2 cellular contexts compared by ENCODE assay signal in the genomic region with DNA sequence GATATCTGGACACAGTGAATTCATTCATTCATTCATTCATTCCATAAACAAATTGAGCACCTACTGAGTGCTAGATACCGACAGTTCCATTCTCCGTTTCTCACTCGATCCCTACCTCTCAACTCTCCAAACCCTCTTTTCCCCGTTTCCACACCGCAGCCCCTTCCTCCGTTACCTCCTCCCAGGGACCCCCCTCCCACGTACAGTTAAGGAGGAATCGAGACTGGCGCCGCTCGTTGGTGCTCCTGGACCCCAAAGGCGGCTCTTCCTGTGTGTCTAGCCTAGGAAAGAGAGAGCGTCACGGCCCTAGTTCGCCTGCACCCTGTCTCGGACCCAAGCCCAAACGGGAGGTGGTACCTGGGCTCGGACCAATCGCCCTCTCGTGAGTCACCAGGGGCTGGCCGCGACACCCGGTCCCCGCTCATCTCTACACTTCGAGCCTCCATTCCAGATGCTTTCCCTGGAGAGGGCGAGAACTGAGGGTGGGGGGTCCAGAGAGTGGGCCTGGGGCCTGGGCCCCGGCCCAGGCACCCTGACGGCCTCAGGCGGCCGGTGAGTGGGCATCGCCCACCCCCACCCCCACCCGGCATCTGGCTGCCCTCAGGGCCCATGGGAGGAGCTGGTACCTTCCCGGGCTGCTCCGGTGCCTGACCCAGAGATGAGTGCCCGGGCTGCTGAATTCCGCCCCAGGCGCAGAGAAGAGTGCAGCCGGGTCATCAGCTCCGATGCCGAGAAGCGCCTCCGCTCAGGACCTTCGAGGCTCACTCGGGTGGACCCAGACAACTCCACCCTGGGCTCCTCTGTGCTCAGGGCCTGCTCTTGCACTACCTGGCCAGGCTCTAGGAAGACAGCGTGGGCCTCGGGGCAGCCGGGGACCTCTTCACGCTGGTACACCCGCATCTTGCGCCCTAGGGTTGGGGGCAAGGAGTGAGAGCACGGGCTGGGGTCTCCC.
TF ChIP-seq lines count a peak whose summit lies in the region.

No MANE protein-coding gene starts in this region.

TF ChIP-seq in GM12878, 131 proteins besides CTCF, POLR2A, EP300 and RAD21:
- TF ChIP-seq, protein P1, sequence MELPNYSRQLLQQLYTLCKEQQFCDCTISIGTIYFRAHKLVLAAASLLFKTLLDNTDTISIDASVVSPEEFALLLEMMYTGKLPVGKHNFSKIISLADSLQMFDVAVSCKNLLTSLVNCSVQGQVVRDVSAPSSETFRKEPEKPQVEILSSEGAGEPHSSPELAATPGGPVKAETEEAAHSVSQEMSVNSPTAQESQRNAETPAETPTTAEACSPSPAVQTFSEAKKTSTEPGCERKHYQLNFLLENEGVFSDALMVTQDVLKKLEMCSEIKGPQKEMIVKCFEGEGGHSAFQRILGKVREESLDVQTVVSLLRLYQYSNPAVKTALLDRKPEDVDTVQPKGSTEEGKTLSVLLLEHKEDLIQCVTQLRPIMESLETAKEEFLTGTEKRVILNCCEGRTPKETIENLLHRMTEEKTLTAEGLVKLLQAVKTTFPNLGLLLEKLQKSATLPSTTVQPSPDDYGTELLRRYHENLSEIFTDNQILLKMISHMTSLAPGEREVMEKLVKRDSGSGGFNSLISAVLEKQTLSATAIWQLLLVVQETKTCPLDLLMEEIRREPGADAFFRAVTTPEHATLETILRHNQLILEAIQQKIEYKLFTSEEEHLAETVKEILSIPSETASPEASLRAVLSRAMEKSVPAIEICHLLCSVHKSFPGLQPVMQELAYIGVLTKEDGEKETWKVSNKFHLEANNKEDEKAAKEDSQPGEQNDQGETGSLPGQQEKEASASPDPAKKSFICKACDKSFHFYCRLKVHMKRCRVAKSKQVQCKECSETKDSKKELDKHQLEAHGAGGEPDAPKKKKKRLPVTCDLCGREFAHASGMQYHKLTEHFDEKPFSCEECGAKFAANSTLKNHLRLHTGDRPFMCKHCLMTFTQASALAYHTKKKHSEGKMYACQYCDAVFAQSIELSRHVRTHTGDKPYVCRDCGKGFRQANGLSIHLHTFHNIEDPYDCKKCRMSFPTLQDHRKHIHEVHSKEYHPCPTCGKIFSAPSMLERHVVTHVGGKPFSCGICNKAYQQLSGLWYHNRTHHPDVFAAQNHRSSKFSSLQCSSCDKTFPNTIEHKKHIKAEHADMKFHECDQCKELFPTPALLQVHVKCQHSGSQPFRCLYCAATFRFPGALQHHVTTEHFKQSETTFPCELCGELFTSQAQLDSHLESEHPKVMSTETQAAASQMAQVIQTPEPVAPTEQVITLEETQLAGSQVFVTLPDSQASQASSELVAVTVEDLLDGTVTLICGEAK (IDR thresholded peaks at IDR 0.05; ENCODE audit: borderline replicate concordance), result peak; percentile 19; the same call in 1 of the 2 replicates
- TF ChIP-seq HDGF (IDR thresholded peaks at IDR 0.05) (0 out of 2 replicates have a peak, but pooled peaks have one; percentile 21), IRF4 (IDR thresholded peaks at IDR 0.05; ENCODE audit: low read depth, low read length) (no peak)

TF ChIP-seq in HEK293T, 16 proteins besides CTCF, POLR2A, EP300 and RAD21:
- TF ChIP-seq FOXK2 (IDR thresholded peaks at IDR 0.05) (no peak), ELF4 (IDR thresholded peaks at IDR 0.05) (no peak), TARDBP (IDR thresholded peaks at IDR 0.05) (no peak)
